Comparison of ENCODE assay signal across 8 cellular contexts in the genomic region with DNA sequence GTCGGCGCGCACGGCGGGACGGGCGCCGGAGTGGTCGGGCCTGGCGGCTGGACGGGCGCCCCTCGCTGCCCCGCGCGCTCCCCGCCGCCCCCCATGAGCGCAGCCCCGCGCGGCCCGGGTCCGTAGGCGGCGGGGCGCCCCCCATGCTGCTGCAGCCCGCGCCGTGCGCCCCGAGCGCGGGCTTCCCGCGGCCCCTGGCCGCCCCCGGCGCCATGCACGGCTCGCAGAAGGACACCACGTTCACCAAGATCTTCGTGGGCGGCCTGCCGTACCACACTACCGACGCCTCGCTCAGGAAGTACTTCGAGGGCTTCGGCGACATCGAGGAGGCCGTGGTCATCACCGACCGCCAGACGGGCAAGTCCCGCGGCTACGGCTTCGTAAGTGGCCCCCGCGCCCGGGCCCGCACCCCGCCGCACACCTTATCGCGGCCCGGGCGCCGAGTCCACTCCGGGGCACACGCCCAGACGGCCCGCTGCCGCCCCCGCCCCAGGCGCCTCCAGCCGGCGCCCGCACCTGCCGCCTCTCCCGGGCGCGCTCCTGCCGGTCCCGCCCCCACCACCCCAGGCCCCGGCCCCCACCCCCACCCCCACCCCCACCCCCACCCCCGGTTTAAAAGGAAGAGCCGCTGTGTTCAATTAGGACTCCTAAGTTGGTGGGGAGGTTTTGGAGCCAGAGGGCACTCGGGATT. TPM values are rescaled to one million over a fixed set of nuclear protein-coding genes. Genes with fewer than 3 reads are reported as not detected.
A peak's percentile ranks its signal among the peaks of the same experiment; 100 is the strongest.
DNase-seq lines count a peak whose midpoint lies in the region; ATAC-seq, FAIRE-seq and TF ChIP-seq lines count a peak whose summit lies in the region.

No MANE protein-coding gene starts in this region.

- FAIRE-seq in D721Med (lab: Jason Lieb, UNC): no peak

- H3K9me3 Mint-ChIP-seq in stimulated activated naive CD8-positive, alpha-beta T cell treated with anti-CD3 and anti-CD28 coated beads, Interleukin-15, amount 100 ng/mL, for 72 hours: no peaks in the 10 kb centered on the region

- peak; percentile 58 for DNase-seq in GM03348 (ENCODE audit: low spot score)
- peak; percentile 46 for DNase-seq in MM.1S
- DNase-seq in kidney epithelial cell (ENCODE audit: low read depth): no peak
- peak; percentile 59 to 67 for DNase-seq in stimulated activated naive CD8-positive, alpha-beta T cell treated with anti-CD3 and anti-CD28 coated beads, Interleukin-15, amount 100 ng/mL, for 72 hours
- DNase-seq in NK-92 (lab: John Stamatoyannopoulos, UW; ENCODE audit: unreplicated experiment): no peak
- no peak for DNase-seq in D721Med (ENCODE audit: insufficient read length, low spot score)

- H3K27me3 Mint-ChIP-seq in stimulated activated naive CD8-positive, alpha-beta T cell treated with anti-CD3 and anti-CD28 coated beads, Interleukin-15, amount 100 ng/mL, for 72 hours: no peaks in the 10 kb centered on the region

- H4K20me1 ChIP-seq in MM.1S (ENCODE audit: insufficient read depth, low read length): peaks cover 22% of the 10 kb centered on the region; the same call in 1 of the 2 replicates

- no peaks in the 10 kb centered on the region for H3K9me2 ChIP-seq in MM.1S (replicated peaks; ENCODE audit: insufficient read depth, low read length)

- peak overlapping the region; percentile 60 to 81 for H3K27ac Mint-ChIP-seq in stimulated activated naive CD8-positive, alpha-beta T cell treated with anti-CD3 and anti-CD28 coated beads, Interleukin-15, amount 100 ng/mL, for 72 hours

- H3K4me3 ChIP-seq in MM.1S (ENCODE audit: low read length) (peak overlapping the region; percentile 99), kidney epithelial cell (ENCODE audit: low read depth, low read length) (peak overlapping the region; percentile 64)

- H3K9me3 ChIP-seq in MM.1S (replicated peaks; ENCODE audit: insufficient read depth, low read length): no peaks in the 10 kb centered on the region

- H3F3A ChIP-seq in MM.1S (ENCODE audit: insufficient read depth, low read length): peaks cover 59% of the 10 kb centered on the region

- H2AFZ ChIP-seq in MM.1S (ENCODE audit: low read length): no peak overlapping the region

- H3K4me3 Mint-ChIP-seq in stimulated activated naive CD8-positive, alpha-beta T cell treated with anti-CD3 and anti-CD28 coated beads, Interleukin-15, amount 100 ng/mL, for 72 hours: peak overlapping the region; percentile 82 to 87

- H3K36me3 ChIP-seq in MM.1S (replicated peaks; ENCODE audit: insufficient read depth, low read length) (peaks cover 14% of the 10 kb centered on the region; the same call in 1 of the 2 replicates), kidney epithelial cell (ENCODE audit: control insufficient read depth, insufficient read depth, low read length) (no peaks in the 10 kb centered on the region)

- ATAC-seq in GM21529 (IDR thresholded peaks at IDR 0.05; ENCODE audit: unreplicated experiment): peak; percentile 6
- ATAC-seq in stimulated activated naive CD8-positive, alpha-beta T cell treated with anti-CD3 and anti-CD28 coated beads, Interleukin-15, amount 100 ng/mL, for 72 hours: peak; percentile 20

- H3K27me3 ChIP-seq in MM.1S (replicated peaks; ENCODE audit: insufficient read depth, low read length) (no peaks in the 10 kb centered on the region), kidney epithelial cell (ENCODE audit: control insufficient read depth, insufficient read depth, low read length) (no peaks in the 10 kb centered on the region)

- peak overlapping the region; percentile 100 for H3K27ac ChIP-seq in MM.1S (ENCODE audit: low read length)
- H3K27ac ChIP-seq in angular gyrus (ENCODE audit: low read depth, low read length): peak overlapping the region; percentile 47

- H3K4me1 ChIP-seq in MM.1S (ENCODE audit: low read length): peaks cover 47% of the 10 kb centered on the region

- peaks cover 54% of the 10 kb centered on the region for H3K4me1 Mint-ChIP-seq in stimulated activated naive CD8-positive, alpha-beta T cell treated with anti-CD3 and anti-CD28 coated beads, Interleukin-15, amount 100 ng/mL, for 72 hours

- peaks cover 76% of the 10 kb centered on the region for H3K79me2 ChIP-seq in MM.1S (ENCODE audit: low read length)

- no peak for TF ChIP-seq CTCF in MM.1S (IDR thresholded peaks at IDR 0.05; ENCODE audit: low read length)
- TF ChIP-seq CTCF in kidney epithelial cell (IDR thresholded peaks at IDR 0.05; ENCODE audit: insufficient read depth, low read length, poor library complexity, severe bottlenecking): no peak
- no peak for TF ChIP-seq CTCF in D721Med (IDR thresholded peaks at IDR 0.05; ENCODE audit: insufficient read depth, missing control alignments)

- H3K4me2 ChIP-seq in MM.1S (ENCODE audit: low read depth, low read length): peak overlapping the region; percentile 88; the same call in 1 of the 2 replicates

- H3K9ac ChIP-seq in MM.1S (ENCODE audit: low read length): peak overlapping the region; percentile 100

RNA-seq across cellular contexts. Expression of gene RBM38, which starts 0.4 kb away (rescaled TPM):
- total RNA-seq in kidney epithelial cell: 42.8 and 53.5 TPM in 2 replicates

RNA-seq across cellular contexts. Expression of gene RAE1, which starts 40.5 kb away (rescaled TPM):
- total RNA-seq in kidney epithelial cell: 42.9 and 53.8 TPM in 2 replicates

Comparison
In these comparisons a context has a peak if more than half of its experiments do, and no peak if none do; other contexts are left out.
1. DNase-seq: peak in GM03348 (single experiment), MM.1S (single experiment) and stimulated activated naive CD8-positive, alpha-beta T cell treated with anti-CD3 and anti-CD28 coated beads, Interleukin-15, amount 100 ng/mL, for 72 hours (2 of 2); none in kidney epithelial cell (single experiment), NK-92 (single experiment) and D721Med (single experiment).